ENCODE assay signal across 28 cellular contexts in genomic region chr2:7907041-7907440, GRCh38.
"Had no signal": no experiment of that assay in that cellular context is flagged by ENCODE, and none has a peak within 500 bp of the region (broad histone marks: within the 10 kb centered on the region; RNA-seq: fewer than 3 reads in every experiment).

No MANE protein-coding gene starts in this region.

- H3K27ac ChIP-seq: KMS-11 had no signal

- H3K27me3 ChIP-seq: MG63 had no signal

- H3K9me3 ChIP-seq: MG63 had no signal

- DNase-seq: Karpas-422, Kasumi-1, MG63, MM.1S, MV-4-11, NCI-H1048, NCI-H1092, NCI-H1092 treated with DMSO at 0.1 percent for 48 hours, NCI-H1417 treated with DMSO at 0.1 percent for 48 hours, NCI-H1436, NCI-H1436 treated with DMSO at 0.1 percent for 48 hours, NCI-H1694, NCI-H1694 treated with DMSO at 0.1 percent for 48 hours, NCI-H187, NCI-H187 treated with DMSO at 0.1 percent for 48 hours, NCI-H1930, NCI-H2029, NCI-H2029 treated with DMSO at 0.1 percent for 48 hours, NCI-H2081 treated with DMSO at 0.1 percent for 48 hours, NCI-H2107, NCI-H2171, NCI-H2171 treated with DMSO at 0.1 percent for 48 hours, NCI-H226, NCI-H446, NCI-H446 treated with DMSO at 0.1 percent for 48 hours, NCI-H510A, NCI-H510A treated with DMSO at 0.1 percent for 48 hours had no signal

- H3K36me3 ChIP-seq: MG63 had no signal

- H3K9ac ChIP-seq: KMS-11 had no signal

- H3K4me2 ChIP-seq: KMS-11 had no signal

- H3K4me3 ChIP-seq: MG63 had no signal
